Comparison of ENCODE assay signal across 8 cellular contexts in genomic region chr2:30446602-30447148, GRCh38. TPM values are rescaled to one million over a fixed set of nuclear protein-coding genes. Genes with fewer than 3 reads are reported as not detected.
A peak's percentile ranks its signal among the peaks of the same experiment; 100 is the strongest.
DNase-seq lines count a peak whose midpoint lies in the region; TF ChIP-seq lines count a peak whose summit lies in the region.

No MANE protein-coding gene starts in this region.

- peaks cover 16% of the 10 kb centered on the region for H3K79me1 ChIP-seq in mesendoderm (ENCODE audit: low read length)

- no peak overlapping the region for H2BK15ac ChIP-seq in mesendoderm (replicated peaks; ENCODE audit: low read depth)

- DNase-seq in NOMO-1 treated with DMSO at 0.1 percent for 48 hours (lab: John Stamatoyannopoulos, UW; ENCODE audit: unreplicated experiment) (peak; percentile 37), NOMO-1 treated with dmso at 0.1 percent for 144 hours (lab: John Stamatoyannopoulos, UW; ENCODE audit: unreplicated experiment) (no peak), Kasumi-1 (lab: John Stamatoyannopoulos, UW) (peak; percentile 30 to 38), mammary epithelial cell (no peak), mesendoderm (peak; percentile 48), activated gamma-delta T cell (lab: John Stamatoyannopoulos, UW) (no peak), activated gamma-delta T cell treated with Interleukin-2 at 50 U/mL for 16 hours (no peak), NCI-H2081 (lab: John Stamatoyannopoulos, UW) (no peak)

- H2AFZ ChIP-seq in mammary epithelial cell (ENCODE audit: low read depth, low read length) = peak overlapping the region; percentile 99

- in situ Hi-C loops in mammary epithelial cell (cut with MboI; ENCODE audit: low sequenced_read_pairs in 2 of 2) = no loop called here

- peak overlapping the region; percentile 77 for H3K27ac ChIP-seq in mammary epithelial cell (ENCODE audit: insufficient read depth, low read depth, low read length)
- no peak overlapping the region for H3K27ac ChIP-seq in mesendoderm (ENCODE audit: low read depth, low read length)

- peak overlapping the region; percentile 85 for H3K9ac ChIP-seq in mammary epithelial cell (ENCODE audit: insufficient read depth, low read length)
- peak overlapping the region; percentile 87 for H3K9ac ChIP-seq in mesendoderm (ENCODE audit: low read length)

- H3K9me3 ChIP-seq in mammary epithelial cell (replicated peaks; ENCODE audit: insufficient read depth, low read length) = no peaks in the 10 kb centered on the region

- WGBS in mammary epithelial cell (ENCODE audit: low coverage, missing lambda C conversion rate) = 50% methylated on average over 10 of the region's 12 CpGs
- no CpG with 5 or more reads among the region's 12 CpGs for WGBS in mesendoderm (ENCODE audit: extremely low coverage, insufficient coverage, low lambda C conversion rate)

- no TSS peak for BruUV-seq in mammary epithelial cell (replicated peaks; lab: Mats Ljungman, UMichigan)

- CTCF ChIA-PET in mammary epithelial cell (lab: Charles Lee; ENCODE audit: low non-redundant PET) = no interaction called here

- peak overlapping the region; percentile 64 for H2AK5ac ChIP-seq in mesendoderm (ENCODE audit: low read length)

- peak overlapping the region; percentile 56 for H3K18ac ChIP-seq in mesendoderm (ENCODE audit: low read length)

- H3K23ac ChIP-seq in mesendoderm (ENCODE audit: low read length) = peak overlapping the region; percentile 83

- H3K4me1 ChIP-seq in mammary epithelial cell (ENCODE audit: insufficient read depth, low read length) (peaks cover 18% of the 10 kb centered on the region), mesendoderm (ENCODE audit: control insufficient read depth, low read depth, low read length) (peaks cover 4% of the 10 kb centered on the region)

- dilution Hi-C loops in mammary epithelial cell (cut with HindIII; ENCODE audit: low sequenced_read_pairs) = no loop called here

- H3K4me2 ChIP-seq in mammary epithelial cell (ENCODE audit: insufficient read depth, low read depth, low read length) (peak overlapping the region; percentile 97), mesendoderm (ENCODE audit: low read length) (peak overlapping the region; percentile 94)

- H3K4me3 ChIP-seq in mammary epithelial cell (replicated peaks in 1 of 3; ENCODE audit: insufficient read depth in 1 of 3, low read depth in 2 of 3, low read length in 3 of 3) = peak overlapping the region; percentile 74 to 96 (median 79)
- H3K4me3 ChIP-seq in mesendoderm (ENCODE audit: low read length) = peak overlapping the region; percentile 84

- no peaks in the 10 kb centered on the region for H4K20me1 ChIP-seq in mammary epithelial cell (ENCODE audit: insufficient read depth, low read length)

- no peak overlapping the region for H3K4ac ChIP-seq in mesendoderm (ENCODE audit: low read depth, low read length)

- no peak overlapping the region for H2BK120ac ChIP-seq in mesendoderm (ENCODE audit: low read depth, low read length)

- H3K56ac ChIP-seq in mesendoderm (ENCODE audit: low read length) = peak overlapping the region; percentile 98

- H3K36me3 ChIP-seq in mammary epithelial cell (ENCODE audit: insufficient read depth, low read length) (no peaks in the 10 kb centered on the region), mesendoderm (ENCODE audit: control insufficient read depth, insufficient read depth, low read length) (no peaks in the 10 kb centered on the region)

- peak overlapping the region; percentile 47 for H4K5ac ChIP-seq in mesendoderm (ENCODE audit: low read length)

- no peaks in the 10 kb centered on the region for H3K27me3 ChIP-seq in mammary epithelial cell (ENCODE audit: insufficient read depth, low read length)
- H3K27me3 ChIP-seq in mesendoderm (ENCODE audit: insufficient read depth, low read length, poor library complexity) = no peaks in the 10 kb centered on the region

- no peak overlapping the region for H2BK5ac ChIP-seq in mesendoderm (ENCODE audit: low read length)

- peaks cover 43% of the 10 kb centered on the region for H3K79me2 ChIP-seq in mammary epithelial cell (ENCODE audit: insufficient read depth, low read length)
- peaks cover 19% of the 10 kb centered on the region for H3K79me2 ChIP-seq in mesendoderm (ENCODE audit: control insufficient read depth, insufficient read depth, low read length)

- peak overlapping the region; percentile 94 for H4K8ac ChIP-seq in mesendoderm (ENCODE audit: low read depth, low read length)

- intact Hi-C loops in mammary epithelial cell (cut with micrococcal nuclease) = loop anchor here (1.0 to 10.0 kb wide), 3 partner anchors 172 to 238 kb away; partner anchors contain the start of gene LBH

- TF ChIP-seq CTCF in mammary epithelial cell (conservative IDR thresholded peaks at IDR 0.05 in 1 of 2, IDR thresholded peaks at IDR 0.05 in 1 of 2; ENCODE audit: extremely low read depth in 1 of 2, insufficient read depth in 1 of 2, low read depth in 1 of 2, low read length in 2 of 2) = no peak

RNA-seq across cellular contexts. Expression of gene LCLAT1, which starts 0.4 kb away (rescaled TPM):
- total RNA-seq in mammary epithelial cell = 10 to 100 TPM; 26.4 to 27.8 TPM
- polyA plus RNA-seq in mammary epithelial cell = 17.1 TPM
- polyA minus RNA-seq in mammary epithelial cell = 28.2 TPM
- 9.6 TPM for polyA plus RNA-seq in mesendoderm (2013, experiment 1 of 2)
- polyA plus RNA-seq in mesendoderm (2013, experiment 2 of 2) = 9.2 TPM

Comparison
In these comparisons a context has a peak if more than half of its experiments do, and no peak if none do; other contexts are left out.
1. DNase-seq: peak in NOMO-1 treated with DMSO at 0.1 percent for 48 hours (single experiment), Kasumi-1 (2 of 2) and mesendoderm (single experiment); none in NOMO-1 treated with dmso at 0.1 percent for 144 hours (single experiment), mammary epithelial cell (single experiment), activated gamma-delta T cell (single experiment), activated gamma-delta T cell treated with Interleukin-2 at 50 U/mL for 16 hours (single experiment) and NCI-H2081 (0 of 2).